In the genomic region with DNA sequence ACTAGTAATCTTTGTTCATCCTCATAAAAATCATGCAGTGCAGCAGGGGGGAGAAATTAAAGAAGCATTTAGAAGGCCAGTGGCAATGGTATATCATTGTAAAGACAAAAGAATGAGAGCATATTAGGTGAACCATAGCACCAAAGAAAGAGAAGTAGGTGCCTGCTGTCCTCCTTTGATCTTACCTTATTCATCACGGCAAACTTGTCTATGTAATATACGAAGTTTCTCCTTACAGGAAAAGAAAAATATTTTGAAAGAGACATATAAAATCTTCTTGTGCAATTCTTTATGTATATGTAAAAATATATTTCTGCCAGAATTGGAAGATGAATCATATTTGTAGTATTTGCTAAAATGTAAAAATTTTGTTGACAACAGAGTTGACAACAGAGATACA, we compare ENCODE assay signal across 31 cellular contexts.
"Had no signal": no experiment of that assay in that cellular context is flagged by ENCODE, and none has a peak within 500 bp of the region (broad histone marks: within the 10 kb centered on the region; RNA-seq: fewer than 3 reads in every experiment).

No MANE protein-coding gene starts in this region.

- H3K27me3 Mint-ChIP-seq: activated B cell treated with CpG ODN at 0.5 μM for 24 hours; activated CD8-positive, alpha-beta T cell treated with anti-CD3 and anti-CD28 coated beads for 36 hours; activated naive CD4-positive, alpha-beta T cell treated with anti-CD3 and anti-CD28 coated beads, Interleukin-2, amount 10 ng/mL, durations not matched to agents 7 days and 5 days; activated naive CD8-positive, alpha-beta T cell treated with anti-CD3 and anti-CD28 coated beads, Interleukin-2, amount 10 ng/mL, durations not matched to agents 7 days and 5 days; activated T-cell treated with anti-CD3 and anti-CD28 coated beads, Interleukin-2, amount 50 U/mL, for 24 hours; central memory CD8-positive, alpha-beta T cell; dendritic cell treated with granulocyte-macrophage colony-stimulating factor and Interleukin-4, amounts not matched to agents 40 ng/mL and 50 ng/mL, for 4 days; T-helper 17 cell had no signal

- ATAC-seq: activated CD4-positive, CD25-positive, alpha-beta regulatory T cell treated with anti-CD3 and anti-CD28 coated beads, Interleukin-2, amount 50 U/mL, for 24 hours; activated CD8-positive, alpha-beta T cell treated with anti-CD3 and anti-CD28 coated beads for 36 hours; activated naive CD4-positive, alpha-beta T cell treated with anti-CD3 and anti-CD28 coated beads, Interleukin-2, amount 50 U/mL, for 72 hours; activated T-cell treated with anti-CD3 and anti-CD28 coated beads, Interleukin-2, amount 50 U/mL, for 72 hours; esophagus mucosa; T-helper 17 cell had no signal

- DNase-seq: activated B cell treated with CpG ODN at 0.5 μM for 24 hours; activated CD4-positive, alpha-beta T cell treated with anti-CD3 and anti-CD28 coated beads for 48 hours; activated CD4-positive, alpha-beta T cell treated with anti-CD3 and anti-CD28 coated beads, Interleukin-2, amount 50 U/mL, for 1 hour; activated CD4-positive, alpha-beta T cell treated with anti-CD3 and anti-CD28 coated beads, Interleukin-2, amount 50 U/mL, for 48 hours; activated CD8-positive, alpha-beta memory T cell treated with anti-CD3 and anti-CD28 coated beads for 24 hours; activated CD8-positive, alpha-beta memory T cell treated with anti-CD3 and anti-CD28 coated beads, Interleukin-2, amount 50 U/mL, for 4 hours; activated CD8-positive, alpha-beta T cell treated with anti-CD3 and anti-CD28 coated beads for 36 hours; activated gamma-delta T cell; activated naive CD4-positive, alpha-beta T cell; activated naive CD4-positive, alpha-beta T cell treated with anti-CD3 and anti-CD28 coated beads, Interleukin-2, amount 10 ng/mL, durations not matched to agents 7 days and 5 days; activated naive CD8-positive, alpha-beta T cell treated with anti-CD3 and anti-CD28 coated beads, Interleukin-2, amount 10 ng/mL, durations not matched to agents 7 days and 5 days; activated T-cell treated with anti-CD3 and anti-CD28 coated beads for 4 hours; activated T-cell treated with anti-CD3 and anti-CD28 coated beads, Interleukin-2, amount 50 U/mL, for 24 hours; activated T-cell treated with anti-CD3 and anti-CD28 coated beads, Interleukin-2, amount 50 U/mL, for 72 hours; amniotic stem cell; anterior cingulate cortex; dorsolateral prefrontal cortex; effector memory CD4-positive, alpha-beta T cell; endodermal cell; head of caudate nucleus; T-helper 17 cell; T1000; WERI-Rb-1 had no signal

- H3K27ac Mint-ChIP-seq: activated B cell treated with CpG ODN at 0.5 μM for 24 hours; activated CD8-positive, alpha-beta T cell treated with anti-CD3 and anti-CD28 coated beads for 36 hours; activated naive CD4-positive, alpha-beta T cell treated with anti-CD3 and anti-CD28 coated beads, Interleukin-2, amount 10 ng/mL, durations not matched to agents 7 days and 5 days; activated naive CD4-positive, alpha-beta T cell treated with anti-CD3 and anti-CD28 coated beads, Interleukin-2, amount 50 U/mL, for 72 hours; activated naive CD8-positive, alpha-beta T cell treated with anti-CD3 and anti-CD28 coated beads, Interleukin-2, amount 10 ng/mL, durations not matched to agents 7 days and 5 days; activated T-cell treated with anti-CD3 and anti-CD28 coated beads, Interleukin-2, amount 50 U/mL, for 24 hours; activated T-cell treated with anti-CD3 and anti-CD28 coated beads, Interleukin-2, amount 50 U/mL, for 72 hours; dendritic cell treated with granulocyte-macrophage colony-stimulating factor and Interleukin-4, amounts not matched to agents 40 ng/mL and 50 ng/mL, for 4 days; endodermal cell; T-helper 17 cell; T-helper 2 cell treated with Interferon-gamma antibody and Interleukin-4, amounts not matched to agents 5 μg/mL and 100 μg/mL, for 36 hours had no signal

- H3K27ac ChIP-seq: brain microvascular endothelial cell, coronary artery, dorsolateral prefrontal cortex, WERI-Rb-1 had no signal

- H3K4me3 Mint-ChIP-seq: activated B cell treated with CpG ODN at 0.5 μM for 24 hours; activated CD8-positive, alpha-beta T cell treated with anti-CD3 and anti-CD28 coated beads for 36 hours; activated naive CD4-positive, alpha-beta T cell treated with anti-CD3 and anti-CD28 coated beads, Interleukin-2, amount 10 ng/mL, durations not matched to agents 7 days and 5 days; activated naive CD8-positive, alpha-beta T cell treated with anti-CD3 and anti-CD28 coated beads, Interleukin-2, amount 10 ng/mL, durations not matched to agents 7 days and 5 days; activated T-cell treated with anti-CD3 and anti-CD28 coated beads, Interleukin-2, amount 50 U/mL, for 24 hours; activated T-cell treated with anti-CD3 and anti-CD28 coated beads, Interleukin-2, amount 50 U/mL, for 72 hours; central memory CD8-positive, alpha-beta T cell; dendritic cell treated with granulocyte-macrophage colony-stimulating factor and Interleukin-4, amounts not matched to agents 40 ng/mL and 50 ng/mL, for 4 days; endodermal cell; T-helper 17 cell; T-helper 2 cell treated with Interferon-gamma antibody and Interleukin-4, amounts not matched to agents 5 μg/mL and 100 μg/mL, for 36 hours had no signal

- H3K36me3 ChIP-seq: brain microvascular endothelial cell, WERI-Rb-1 had no signal

- H3K4me1 Mint-ChIP-seq: activated B cell treated with CpG ODN at 0.5 μM for 24 hours; activated naive CD4-positive, alpha-beta T cell treated with anti-CD3 and anti-CD28 coated beads, Interleukin-2, amount 10 ng/mL, durations not matched to agents 7 days and 5 days; activated naive CD8-positive, alpha-beta T cell treated with anti-CD3 and anti-CD28 coated beads, Interleukin-2, amount 10 ng/mL, durations not matched to agents 7 days and 5 days; central memory CD8-positive, alpha-beta T cell; T-helper 17 cell had no signal

- H3K27me3 ChIP-seq: brain microvascular endothelial cell, dorsolateral prefrontal cortex had no signal

- H3K4me3 ChIP-seq: coronary artery, dorsolateral prefrontal cortex had no signal

- H3K9me3 Mint-ChIP-seq: activated B cell treated with CpG ODN at 0.5 μM for 24 hours; activated CD8-positive, alpha-beta T cell treated with anti-CD3 and anti-CD28 coated beads for 36 hours; activated naive CD4-positive, alpha-beta T cell treated with anti-CD3 and anti-CD28 coated beads, Interleukin-2, amount 50 U/mL, for 72 hours; activated naive CD8-positive, alpha-beta T cell treated with anti-CD3 and anti-CD28 coated beads, Interleukin-2, amount 10 ng/mL, durations not matched to agents 7 days and 5 days had no signal

- H3K36me3 Mint-ChIP-seq: activated naive CD4-positive, alpha-beta T cell treated with anti-CD3 and anti-CD28 coated beads, Interleukin-2, amount 10 ng/mL, durations not matched to agents 7 days and 5 days; activated naive CD4-positive, alpha-beta T cell treated with anti-CD3 and anti-CD28 coated beads, Interleukin-2, amount 50 U/mL, for 72 hours; activated naive CD8-positive, alpha-beta T cell treated with anti-CD3 and anti-CD28 coated beads, Interleukin-2, amount 10 ng/mL, durations not matched to agents 7 days and 5 days had no signal
